7 cellular contexts compared by ENCODE assay signal in the genomic region with DNA sequence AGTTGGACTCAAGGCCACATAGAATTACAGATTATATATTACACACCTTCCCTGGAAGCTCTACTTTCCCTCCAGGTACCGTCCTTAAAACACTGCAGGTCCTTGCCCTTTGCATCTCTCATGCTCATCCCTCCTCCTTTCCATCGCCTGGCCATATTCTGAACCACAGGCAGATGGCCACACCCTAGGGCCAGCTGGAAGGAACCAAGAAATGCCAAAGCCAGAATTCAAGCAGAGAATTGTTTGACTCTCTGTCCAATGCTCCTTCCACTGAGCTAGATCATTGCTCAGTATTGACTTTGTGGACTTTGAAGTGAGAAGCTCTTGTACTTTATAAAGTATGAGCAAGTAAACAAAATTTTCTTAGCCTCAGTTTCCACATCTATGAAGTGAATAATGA.
"Had no signal": no experiment of that assay in that cellular context is flagged by ENCODE, and none has a peak within 500 bp of the region (broad histone marks: within the 10 kb centered on the region; RNA-seq: fewer than 3 reads in every experiment).

No MANE protein-coding gene starts in this region.

- DNase-seq: GM23248, GOT3, H9, HFFc6, KBM-7 had no signal

- H3K4me3 ChIP-seq: GM23248 had no signal

- H3K4me2 ChIP-seq: KMS-11 had no signal

- H3K9ac ChIP-seq: GM23248, KMS-11 had no signal

- H3K27ac ChIP-seq: GM23248, HL-60, KMS-11 had no signal
